In the genomic region with DNA sequence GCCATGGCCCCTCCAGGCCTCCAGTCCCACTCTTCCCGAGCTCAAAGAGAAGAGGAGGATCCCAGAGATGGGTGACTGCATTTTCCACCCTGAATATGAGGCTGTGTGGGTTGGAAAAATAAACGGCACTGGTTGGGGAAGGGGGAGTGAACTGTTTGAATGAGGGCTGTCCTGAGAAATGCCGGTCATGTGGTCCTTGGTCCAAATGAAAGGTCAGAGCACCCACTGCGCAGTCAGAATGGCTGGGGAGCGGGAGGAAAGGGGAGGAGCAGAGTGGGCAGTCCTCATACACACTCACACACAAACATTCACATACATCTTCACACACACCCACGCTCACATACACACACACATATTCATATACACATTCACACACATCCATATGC, we compare ENCODE assay signal across 14 cellular contexts.
DNase-seq lines count a peak whose midpoint lies in the region; TF ChIP-seq lines count a peak whose summit lies in the region.
"Had no signal": no experiment of that assay in that cellular context is flagged by ENCODE, and none has a peak within 500 bp of the region (broad histone marks: within the 10 kb centered on the region; RNA-seq: fewer than 3 reads in every experiment).

No MANE protein-coding gene starts in this region.

- BruUV-seq in MCF 10A (replicated peaks; lab: Mats Ljungman, UMichigan): no TSS peak

- H3K9me3 Mint-ChIP-seq in MCF 10A (ENCODE audit: unreplicated experiment) (no peaks in the 10 kb centered on the region), endodermal cell (no peaks in the 10 kb centered on the region)
- no peaks in the 10 kb centered on the region for H3K9me3 Mint-ChIP-seq in activated T-helper 2 cell treated with anti-CD3 and anti-CD28 coated beads, Interferon-gamma antibody, Interleukin-2, Interleukin-4, amounts not matched to agents 10 μg/mL and 5 μg/mL and 100 μg/mL, durations not matched to agents 14 hours and 24 hours and 36 hours
- H3K9me3 Mint-ChIP-seq: activated naive CD8-positive, alpha-beta T cell treated with anti-CD3 and anti-CD28 coated beads for 36 hours; effector memory CD8-positive, alpha-beta T cell; memory B cell had no signal

- WGBS in endodermal cell (ENCODE audit: insufficient coverage in 1 of 2, insufficient read length in 1 of 2), 2 experiments: 74 to 78% methylated on average over 4 to 5 of the region's 6 CpGs
- 69 to 70% methylated on average over 3 to 4 of the region's 6 CpGs for WGBS in mesodermal cell (ENCODE audit: insufficient coverage in 2 of 2), 2 experiments

- H3K36me3 Mint-ChIP-seq in MCF 10A (ENCODE audit: insufficient read depth, unreplicated experiment) (no peaks in the 10 kb centered on the region), endodermal cell (ENCODE audit: low read depth) (no peaks in the 10 kb centered on the region)
- H3K36me3 Mint-ChIP-seq in activated T-helper 2 cell treated with anti-CD3 and anti-CD28 coated beads, Interferon-gamma antibody, Interleukin-2, Interleukin-4, amounts not matched to agents 10 μg/mL and 5 μg/mL and 100 μg/mL, durations not matched to agents 14 hours and 24 hours and 36 hours (ENCODE audit: low read depth): no peaks in the 10 kb centered on the region
- H3K36me3 Mint-ChIP-seq: activated naive CD8-positive, alpha-beta T cell treated with anti-CD3 and anti-CD28 coated beads for 36 hours; memory B cell had no signal

- H3K27ac Mint-ChIP-seq in MCF 10A (ENCODE audit: low read depth, unreplicated experiment) (no peak overlapping the region), endodermal cell (no peak overlapping the region)
- no peak overlapping the region for H3K27ac Mint-ChIP-seq in activated T-helper 2 cell treated with anti-CD3 and anti-CD28 coated beads, Interferon-gamma antibody, Interleukin-2, Interleukin-4, amounts not matched to agents 10 μg/mL and 5 μg/mL and 100 μg/mL, durations not matched to agents 14 hours and 24 hours and 36 hours
- H3K27ac Mint-ChIP-seq: activated naive CD8-positive, alpha-beta T cell treated with anti-CD3 and anti-CD28 coated beads for 36 hours; effector memory CD8-positive, alpha-beta T cell; memory B cell had no signal

- H3K4me3 ChIP-seq in breast epithelium (no peak overlapping the region), endodermal cell (ENCODE audit: low read length) (no peak overlapping the region), mesodermal cell (ENCODE audit: extremely low read depth, insufficient read depth, low read length, poor library complexity, severe bottlenecking) (no peak overlapping the region), vagina (no peak overlapping the region)
- H3K4me3 ChIP-seq: tibial artery had no signal

- H3K27me3 ChIP-seq in breast epithelium: no peaks in the 10 kb centered on the region
- no peaks in the 10 kb centered on the region for H3K27me3 ChIP-seq in endodermal cell (ENCODE audit: control insufficient read depth, insufficient read depth, low read length, poor library complexity, severe bottlenecking)
- H3K27me3 ChIP-seq in vagina: no peaks in the 10 kb centered on the region
- H3K27me3 ChIP-seq: tibial artery had no signal

- TF ChIP-seq CTCF in breast epithelium (IDR thresholded peaks at IDR 0.05) (no peak), MCF 10A (IDR thresholded peaks at IDR 0.05; ENCODE audit: unreplicated experiment) (no peak), endodermal cell (conservative IDR thresholded peaks at IDR 0.05) (no peak), vagina (IDR thresholded peaks at IDR 0.05) (no peak)

- POLR2A ChIA-PET in MCF 10A (lab: Yijun Ruan, JAX): interaction anchor here (0.9 to 1.8 kb wide), 4 partner anchors 8 to 273 kb away, joined by 4 to 5 read pairs (median 4); no protein-coding TSS in a partner anchor

- TF ChIP-seq POLR2A in breast epithelium (IDR thresholded peaks at IDR 0.05): no peak
- no peak for TF ChIP-seq POLR2A in vagina (IDR thresholded peaks at IDR 0.05)

- H3K9me3 ChIP-seq in breast epithelium (no peaks in the 10 kb centered on the region), endodermal cell (ENCODE audit: control insufficient read depth, low read length) (no peaks in the 10 kb centered on the region), mesodermal cell (ENCODE audit: control insufficient read depth, low read length) (no peaks in the 10 kb centered on the region), vagina (no peaks in the 10 kb centered on the region)
- H3K9me3 ChIP-seq: tibial artery had no signal

- intact Hi-C loops in breast epithelium (cut with DNase I; ENCODE audit: low total_unique reads): no loop called here
- intact Hi-C loops in MCF 10A (cut with micrococcal nuclease): no loop called here
- intact Hi-C loops in vagina (cut with DNase I): no loop called here
- intact Hi-C loops in activated T-helper 2 cell treated with anti-CD3 and anti-CD28 coated beads, Interferon-gamma antibody, Interleukin-2, Interleukin-4, amounts not matched to agents 10 μg/mL and 5 μg/mL and 100 μg/mL, durations not matched to agents 14 hours and 24 hours and 36 hours (cut with micrococcal nuclease): no loop called here

- H3K4me1 Mint-ChIP-seq in MCF 10A (ENCODE audit: insufficient read depth, unreplicated experiment) (peaks cover 38% of the 10 kb centered on the region), endodermal cell (peaks cover 33% of the 10 kb centered on the region)
- H3K4me1 Mint-ChIP-seq in activated T-helper 2 cell treated with anti-CD3 and anti-CD28 coated beads, Interferon-gamma antibody, Interleukin-2, Interleukin-4, amounts not matched to agents 10 μg/mL and 5 μg/mL and 100 μg/mL, durations not matched to agents 14 hours and 24 hours and 36 hours (ENCODE audit: low read depth): peaks cover 17% of the 10 kb centered on the region
- H3K4me1 Mint-ChIP-seq: memory B cell had no signal

- CTCF ChIA-PET in MCF 10A (lab: Yijun Ruan, JAX): interaction anchor here (1.6 to 2.4 kb wide), 2 partner anchors 30 to 275 kb away, joined by 5 to 8 read pairs; no protein-coding TSS in a partner anchor

- H3K27ac ChIP-seq in breast epithelium (peak overlapping the region; percentile 79 to 80), endodermal cell (ENCODE audit: low read depth, low read length) (peak overlapping the region; percentile 91), mesodermal cell (ENCODE audit: low read depth, low read length, severe bottlenecking) (peak overlapping the region; percentile 95), vagina (peak overlapping the region; percentile 72)
- H3K27ac ChIP-seq: KMS-11, tibial artery had no signal

- H3K9ac ChIP-seq in endodermal cell (ENCODE audit: extremely low read depth, low read length, poor library complexity, severe bottlenecking): no peak overlapping the region
- H3K9ac ChIP-seq: KMS-11 had no signal

- H3K4me3 Mint-ChIP-seq in MCF 10A (ENCODE audit: unreplicated experiment) (no peak overlapping the region), endodermal cell (no peak overlapping the region)
- H3K4me3 Mint-ChIP-seq in activated T-helper 2 cell treated with anti-CD3 and anti-CD28 coated beads, Interferon-gamma antibody, Interleukin-2, Interleukin-4, amounts not matched to agents 10 μg/mL and 5 μg/mL and 100 μg/mL, durations not matched to agents 14 hours and 24 hours and 36 hours (ENCODE audit: low read depth): no peak overlapping the region
- H3K4me3 Mint-ChIP-seq: activated naive CD8-positive, alpha-beta T cell treated with anti-CD3 and anti-CD28 coated beads for 36 hours; effector memory CD8-positive, alpha-beta T cell; memory B cell had no signal

- H3K36me3 ChIP-seq in breast epithelium (no peaks in the 10 kb centered on the region), endodermal cell (ENCODE audit: control insufficient read depth, insufficient read depth, low read length) (no peaks in the 10 kb centered on the region), mesodermal cell (ENCODE audit: control insufficient read depth, insufficient read depth, low read length) (no peaks in the 10 kb centered on the region), vagina (no peaks in the 10 kb centered on the region)
- H3K36me3 ChIP-seq: tibial artery had no signal

- no peak for DNase-seq in breast epithelium (ENCODE audit: low spot score in 2 of 2)
- DNase-seq in MCF 10A (ENCODE audit: unreplicated experiment): no peak
- no peak for DNase-seq in endodermal cell
- no peak for DNase-seq in vagina (ENCODE audit: extremely low spot score in 2 of 2)
- DNase-seq in NCI-H510A treated with DMSO at 0.1 percent for 48 hours (lab: John Stamatoyannopoulos, UW): no peak
- no peak for DNase-seq in cortex of kidney (lab: John Stamatoyannopoulos, UW)
- DNase-seq in activated T-helper 2 cell treated with anti-CD3 and anti-CD28 coated beads, Interferon-gamma antibody, Interleukin-2, Interleukin-4, amounts not matched to agents 10 μg/mL and 5 μg/mL and 100 μg/mL, durations not matched to agents 14 hours and 24 hours and 36 hours (ENCODE audit: low spot score): no peak
- DNase-seq: activated naive CD8-positive, alpha-beta T cell treated with anti-CD3 and anti-CD28 coated beads for 36 hours; effector memory CD8-positive, alpha-beta T cell; NCI-H2029 treated with DMSO at 0.1 percent for 48 hours; tibial artery had no signal

- peaks cover 15 to 39% of the 10 kb centered on the region in 2 donors for H3K4me1 ChIP-seq in breast epithelium
- H3K4me1 ChIP-seq in endodermal cell (ENCODE audit: control insufficient read depth, insufficient read depth, low read length): peaks cover 11% of the 10 kb centered on the region
- H3K4me1 ChIP-seq in mesodermal cell (ENCODE audit: control insufficient read depth, insufficient read depth, low read length, poor library complexity, severe bottlenecking): peaks cover 42% of the 10 kb centered on the region
- peaks cover 51% of the 10 kb centered on the region for H3K4me1 ChIP-seq in vagina

- H3K27me3 Mint-ChIP-seq in MCF 10A (ENCODE audit: insufficient read depth, unreplicated experiment): no peaks in the 10 kb centered on the region
- peaks cover 3% of the 10 kb centered on the region for H3K27me3 Mint-ChIP-seq in endodermal cell (ENCODE audit: insufficient read depth)
- H3K27me3 Mint-ChIP-seq in activated T-helper 2 cell treated with anti-CD3 and anti-CD28 coated beads, Interferon-gamma antibody, Interleukin-2, Interleukin-4, amounts not matched to agents 10 μg/mL and 5 μg/mL and 100 μg/mL, durations not matched to agents 14 hours and 24 hours and 36 hours (ENCODE audit: low read depth): no peaks in the 10 kb centered on the region
